Comparison of ENCODE assay signal across 22 cellular contexts in genomic region chr13:110291286-110291685, GRCh38. TPM values are rescaled to one million over a fixed set of nuclear protein-coding genes. Genes with fewer than 3 reads are reported as not detected.
"Had no signal": no experiment of that assay in that cellular context is flagged by ENCODE, and none has a peak within 500 bp of the region (broad histone marks: within the 10 kb centered on the region; RNA-seq: fewer than 3 reads in every experiment).

No MANE protein-coding gene starts in this region.

- H3K9ac ChIP-seq: neural progenitor cell had no signal

- ATAC-seq: activated CD4-positive, alpha-beta T cell treated with anti-CD3 and anti-CD28 coated beads for 36 hours; lower lobe of right lung; naive thymus-derived CD8-positive, alpha-beta T cell; psoas muscle; right cardiac atrium; stimulated activated memory B cell treated with anti-CD40 and anti-IgM and Interleukin-4, amounts not matched to agents 10 μg/mL and 1 μg/mL and 100 μg/mL, for 72 hours; T-helper 17 cell had no signal

- H2AFZ ChIP-seq: neural progenitor cell had no signal

- H3K27ac ChIP-seq: lower lobe of right lung, neural progenitor cell, psoas muscle, skin epidermis, thyroid gland had no signal

- H3K36me3 ChIP-seq: neural progenitor cell, thyroid gland had no signal

- H3K4me1 ChIP-seq: psoas muscle had no signal

- DNase-seq: activated B cell treated with CpG ODN at 0.5 μM for 24 hours; activated CD4-positive, alpha-beta T cell treated with anti-CD3 and anti-CD28 coated beads for 36 hours; activated CD4-positive, alpha-beta T cell treated with anti-CD3 and anti-CD28 coated beads, Interleukin-2, amount 50 U/mL, for 48 hours; activated effector memory CD4-positive, alpha-beta T cell treated with anti-CD3 and anti-CD28 coated beads, Interleukin-2, amount 50 U/mL, for 16 hours; activated naive CD4-positive, alpha-beta T cell treated with anti-CD3 and anti-CD28 coated beads, Interleukin-2, amount 10 ng/mL, durations not matched to agents 7 days and 5 days; amygdala; cerebellar nuclear complex; cortex of kidney; foreskin fibroblast; kidney; lower lobe of right lung; mesendoderm; naive thymus-derived CD8-positive, alpha-beta T cell; psoas muscle; right cardiac atrium; stimulated activated CD4-positive, alpha-beta T cell treated with anti-CD3 and anti-CD28 coated beads, Interleukin-2, amount 100 ng/mL, for 24 hours; SW 1271; T-helper 17 cell; thyroid gland had no signal

- H3K4me2 ChIP-seq: neural progenitor cell had no signal

- H3K27me3 ChIP-seq: neural progenitor cell, thyroid gland had no signal

- H3K9me3 ChIP-seq: lower lobe of right lung, psoas muscle, thyroid gland had no signal

- H3K4me3 ChIP-seq: lower lobe of right lung, neural progenitor cell, psoas muscle, skin epidermis, thyroid gland had no signal

RNA-seq across cellular contexts. Expression of gene COL4A1, which starts 15.7 kb away (rescaled TPM):
- total RNA-seq: activated B cell treated with CpG ODN at 0.5 μM for 24 hours; naive thymus-derived CD8-positive, alpha-beta T cell had no signal
- polyA plus RNA-seq: naive thymus-derived CD8-positive, alpha-beta T cell had no signal

RNA-seq across cellular contexts. Expression of gene COL4A2, which starts 15.8 kb away (rescaled TPM):
- total RNA-seq: activated B cell treated with CpG ODN at 0.5 μM for 24 hours; activated CD4-positive, alpha-beta T cell treated with anti-CD3 and anti-CD28 coated beads for 36 hours; naive thymus-derived CD8-positive, alpha-beta T cell had no signal
- polyA plus RNA-seq: naive thymus-derived CD8-positive, alpha-beta T cell had no signal
